ENCODE assay signal across 20 cellular contexts in the genomic region with DNA sequence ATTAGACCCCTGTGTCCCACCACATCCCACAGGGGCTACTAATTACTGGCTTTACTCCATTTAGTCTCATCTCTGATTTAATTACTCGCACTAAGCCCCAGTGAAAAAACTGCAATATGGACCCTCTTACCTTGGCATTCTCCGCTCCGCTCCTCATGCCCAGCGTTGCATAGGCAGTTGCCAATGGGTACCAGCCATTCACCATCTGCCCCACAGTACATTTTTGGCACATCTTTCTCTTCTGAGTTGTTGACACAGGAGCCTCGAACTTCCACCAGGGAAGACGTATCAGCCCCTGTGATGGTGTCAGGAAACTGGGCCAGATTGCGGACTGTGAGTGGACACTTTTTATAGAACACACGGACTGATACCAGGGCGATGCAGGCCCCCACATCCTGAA. TPM values are rescaled to one million over a fixed set of nuclear protein-coding genes. Genes with fewer than 3 reads are reported as not detected.
DNase-seq lines count a peak whose midpoint lies in the region; ATAC-seq and TF ChIP-seq lines count a peak whose summit lies in the region.
"Had no signal": no experiment of that assay in that cellular context is flagged by ENCODE, and none has a peak within 500 bp of the region (broad histone marks: within the 10 kb centered on the region; RNA-seq: fewer than 3 reads in every experiment).

No MANE protein-coding gene starts in this region.

- H3K4me3 ChIP-seq in Loucy (ENCODE audit: low read length, poor library complexity, severe bottlenecking) (no peak overlapping the region), neural cell (ENCODE audit: low read length) (peak overlapping the region; percentile 51)
- H3K4me3 ChIP-seq: GM12878, GM23248, HAP-1, SJSA1 had no signal

- H3K9me2 ChIP-seq in Loucy (replicated peaks; ENCODE audit: low read depth, low read length): no peaks in the 10 kb centered on the region
- no peaks in the 10 kb centered on the region for H3K9me2 ChIP-seq in neural cell (ENCODE audit: insufficient read depth, low read length)

- H2AFZ ChIP-seq in Loucy (ENCODE audit: low read length) (no peak overlapping the region), neural cell (ENCODE audit: low read depth, low read length) (no peak overlapping the region)
- H2AFZ ChIP-seq: GM23248 had no signal

- H4K20me1 ChIP-seq in Loucy (ENCODE audit: insufficient read depth, low read length, poor library complexity, severe bottlenecking) (no peaks in the 10 kb centered on the region), neural cell (ENCODE audit: insufficient read depth) (no peaks in the 10 kb centered on the region)

- H3F3A ChIP-seq in Loucy (ENCODE audit: low read depth) (no peaks in the 10 kb centered on the region), neural cell (ENCODE audit: insufficient read depth, low read length, poor library complexity, severe bottlenecking) (no peaks in the 10 kb centered on the region)

- H3K27ac ChIP-seq in neural cell (ENCODE audit: low read length): no peak overlapping the region
- H3K27ac ChIP-seq: GM23248, SJSA1 had no signal

- DNase-seq in NCI-H446 treated with DMSO at 0.1 percent for 48 hours (lab: John Stamatoyannopoulos, UW) (peak; percentile 92), cerebellar nuclear complex (lab: John Stamatoyannopoulos, UW) (peak; percentile 7 to 48)
- no peak for DNase-seq in activated CD4-positive, alpha-beta T cell treated with anti-CD3 and anti-CD28 coated beads, Interleukin-2, amount 50 U/mL, for 1 hour
- DNase-seq: CD4-positive, alpha-beta T cell; COR-L47; DMS 273 treated with DMSO at 0.1 percent for 48 hours; DMS79 treated with DMSO at 0.1 percent for 48 hours; GM23248; KG1; NCI-H1105; NCI-H146; NCI-H2081; NCI-H774 had no signal

- H3K9me3 ChIP-seq in Loucy (ENCODE audit: insufficient read depth, low read depth, low read length) (no peaks in the 10 kb centered on the region), neural cell (ENCODE audit: low read length) (no peaks in the 10 kb centered on the region)
- H3K9me3 ChIP-seq: HAP-1, SJSA1 had no signal

- H3K9ac ChIP-seq in Loucy (ENCODE audit: low read depth, low read length, poor library complexity, severe bottlenecking) (no peak overlapping the region), neural cell (ENCODE audit: low read length) (no peak overlapping the region)
- H3K9ac ChIP-seq: GM23248 had no signal

- H3K4me1 ChIP-seq in Loucy (ENCODE audit: insufficient read depth, low read length, poor library complexity, severe bottlenecking): peaks cover 68% of the 10 kb centered on the region
- H3K4me1 ChIP-seq: SJSA1 had no signal

- H3K4me2 ChIP-seq in Loucy (ENCODE audit: low read depth, low read length, poor library complexity, severe bottlenecking) (peak overlapping the region; percentile 30), neural cell (ENCODE audit: low read length) (no peak overlapping the region)

- peaks cover 11% of the 10 kb centered on the region for H3K79me2 ChIP-seq in Loucy (ENCODE audit: insufficient read depth, low read length)
- peaks cover 76% of the 10 kb centered on the region for H3K79me2 ChIP-seq in neural cell (replicated peaks; ENCODE audit: insufficient read depth, low read length)

- H3K27me3 ChIP-seq in Loucy (ENCODE audit: insufficient read depth, low read length, poor library complexity, severe bottlenecking) (no peaks in the 10 kb centered on the region), neural cell (ENCODE audit: insufficient read depth, low read depth, low read length) (no peaks in the 10 kb centered on the region)
- H3K27me3 ChIP-seq: SJSA1 had no signal

- TF ChIP-seq CTCF in Loucy (conservative IDR thresholded peaks at IDR 0.05; ENCODE audit: low read length) (no peak), neural cell (IDR thresholded peaks at IDR 0.05; ENCODE audit: poor library complexity, severe bottlenecking) (no peak)

- TF ChIP-seq EP300 in neural cell (conservative IDR thresholded peaks at IDR 0.05; ENCODE audit: poor library complexity, severe bottlenecking): no peak

- TF ChIP-seq RAD21 in neural cell (conservative IDR thresholded peaks at IDR 0.05): no peak

- ATAC-seq in HG03095 (IDR thresholded peaks at IDR 0.05; ENCODE audit: unreplicated experiment) (no peak), HG02642 (IDR thresholded peaks at IDR 0.05; ENCODE audit: poor library complexity, unreplicated experiment) (no peak)
- ATAC-seq: GM12878 had no signal

- H3K36me3 ChIP-seq in Loucy (ENCODE audit: insufficient read depth, low read length) (no peaks in the 10 kb centered on the region), neural cell (ENCODE audit: insufficient read depth, low read length) (no peaks in the 10 kb centered on the region)
- H3K36me3 ChIP-seq: SJSA1 had no signal

TF ChIP-seq in neural cell, 6 proteins besides CTCF, POLR2A, EP300 and RAD21:
- TF ChIP-seq TAF1 (IDR thresholded peaks at IDR 0.05; ENCODE audit: low read depth) (no peak), SMC3 (conservative IDR thresholded peaks at IDR 0.05; ENCODE audit: poor library complexity) (no peak), POLR2AphosphoS5 (IDR thresholded peaks at IDR 0.05) (no peak), MXI1 (conservative IDR thresholded peaks at IDR 0.05; ENCODE audit: poor library complexity, severe bottlenecking) (no peak)

RNA-seq across cellular contexts. Expression of a gene that starts 8.5 kb away (rescaled TPM):
- 71.1 and 99.5 TPM in 2 replicates for polyA plus RNA-seq in neural cell
- 129 and 157 TPM in 2 replicates for polyA minus RNA-seq in neural cell
